9 cellular contexts compared by ENCODE assay signal in the genomic region with DNA sequence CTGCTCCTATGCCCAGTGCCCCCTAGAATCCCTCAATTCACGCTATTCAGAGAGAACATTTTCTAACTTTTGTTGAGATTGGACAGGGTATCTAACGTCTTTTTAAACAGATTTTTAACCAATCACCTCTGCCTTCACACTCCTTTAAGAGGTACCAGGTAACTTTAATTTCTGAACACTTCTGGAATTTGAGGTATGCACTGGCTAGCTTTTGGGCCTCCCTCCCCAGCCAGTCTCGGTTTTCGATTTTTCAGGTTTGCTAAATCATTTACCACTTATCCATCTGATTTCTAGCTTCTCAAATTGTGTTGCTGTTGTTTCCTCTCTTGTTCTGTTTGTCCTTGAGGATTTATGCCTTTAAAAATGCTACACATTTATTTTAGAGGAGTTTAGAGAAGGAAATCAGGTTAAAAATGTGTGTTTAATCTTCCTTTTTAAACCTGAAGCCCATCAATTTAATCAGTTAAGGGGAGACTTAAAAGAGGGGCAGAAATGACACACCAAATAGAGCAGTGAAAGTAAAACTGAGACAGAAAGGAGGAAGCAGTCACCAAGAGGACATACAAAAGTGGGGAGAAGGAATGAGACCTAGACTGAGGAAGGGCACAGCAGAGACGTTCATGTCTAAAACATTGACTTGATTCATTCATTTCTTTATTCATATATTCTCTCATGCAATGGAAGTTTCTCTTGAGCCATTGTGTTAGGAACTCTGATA.
A peak's percentile ranks its signal among the peaks of the same experiment; 100 is the strongest.
DNase-seq lines count a peak whose midpoint lies in the region; ATAC-seq and TF ChIP-seq lines count a peak whose summit lies in the region.
"Had no signal": no experiment of that assay in that cellular context is flagged by ENCODE, and none has a peak within 500 bp of the region (broad histone marks: within the 10 kb centered on the region; RNA-seq: fewer than 3 reads in every experiment).

No MANE protein-coding gene starts in this region.

- no peaks in the 10 kb centered on the region for H3K9me3 Mint-ChIP-seq in H9

- no peak overlapping the region for H3K56ac ChIP-seq in H9 (ENCODE audit: insufficient read length, low read depth, low read length)
- peak overlapping the region; percentile 22 for H3K56ac ChIP-seq in mesendoderm (ENCODE audit: low read length)

- H3K14ac ChIP-seq in H9 (ENCODE audit: insufficient read depth, low read length): no peak overlapping the region

- H3K27ac Mint-ChIP-seq in H9: peak overlapping the region; percentile 41 to 82 (median 69); a peak in 6 of 7 replicates

- WGBS in H9 (ENCODE audit: extremely low coverage, insufficient read length, low lambda C conversion rate): no CpG with 5 or more reads among the region's 5 CpGs
- WGBS in mesendoderm (ENCODE audit: extremely low coverage, insufficient coverage, low lambda C conversion rate): no CpG with 5 or more reads among the region's 5 CpGs

- no peak for TF ChIP-seq CTCF in H9 (conservative IDR thresholded peaks at IDR 0.05)

- H3K18ac ChIP-seq in H9 (ENCODE audit: insufficient read length, low read depth, low read length) (no peak overlapping the region), mesendoderm (ENCODE audit: low read length) (peak overlapping the region; percentile 80)

- H4K20me1 ChIP-seq in H9 (ENCODE audit: control insufficient read depth, insufficient read depth, insufficient read length): no peaks in the 10 kb centered on the region

- no peaks in the 10 kb centered on the region for H3K36me3 ChIP-seq in mesendoderm (ENCODE audit: control insufficient read depth, insufficient read depth, low read length)
- H3K36me3 ChIP-seq: thoracic aorta had no signal

- no peaks in the 10 kb centered on the region for H3K27me3 Mint-ChIP-seq in H9 (ENCODE audit: low read depth)

- H3K4me3 Mint-ChIP-seq in H9: no peak overlapping the region

- H2AK5ac ChIP-seq in H9 (ENCODE audit: insufficient read length, low read length) (no peak overlapping the region), mesendoderm (ENCODE audit: low read length) (no peak overlapping the region)

- peak overlapping the region; percentile 56 for H2AFZ ChIP-seq in H9 (ENCODE audit: low read length)

- H3K4me1 Mint-ChIP-seq in H9: peaks cover 46 to 47% of the 10 kb centered on the region in 2 experiments

- H3K79me1 ChIP-seq in H9 (ENCODE audit: insufficient read depth, low read depth, low read length, poor library complexity, severe bottlenecking) (no peaks in the 10 kb centered on the region), mesendoderm (ENCODE audit: low read length) (no peaks in the 10 kb centered on the region)

- H2BK120ac ChIP-seq in H9 (ENCODE audit: low read depth, low read length, poor library complexity, severe bottlenecking) (peak overlapping the region; percentile 9), mesendoderm (ENCODE audit: low read depth, low read length) (no peak overlapping the region)

- H3K9ac ChIP-seq in H9 (ENCODE audit: extremely low read depth, insufficient read length, low read length): no peak overlapping the region
- H3K9ac ChIP-seq in mesendoderm (ENCODE audit: low read length): no peak overlapping the region

- H3K4me2 ChIP-seq in H9 (ENCODE audit: insufficient read depth, insufficient read length, low read length): no peak overlapping the region
- no peak overlapping the region for H3K4me2 ChIP-seq in mesendoderm (ENCODE audit: low read length)

- H4K8ac ChIP-seq in H9 (replicated peaks; ENCODE audit: insufficient read length, low read depth, low read length) (no peak overlapping the region), mesendoderm (ENCODE audit: low read depth, low read length) (no peak overlapping the region)

- H3K4ac ChIP-seq in H9 (ENCODE audit: low read depth, low read length): no peak overlapping the region
- no peak overlapping the region for H3K4ac ChIP-seq in mesendoderm (ENCODE audit: low read depth, low read length)

- no peak overlapping the region for H2BK20ac ChIP-seq in H9 (ENCODE audit: low read depth, low read length, poor library complexity, severe bottlenecking)

- H2BK15ac ChIP-seq in H9 (ENCODE audit: low read depth, low read length) (no peak overlapping the region), mesendoderm (replicated peaks; ENCODE audit: low read depth) (peak overlapping the region; percentile 94)

- no peaks in the 10 kb centered on the region for H3K9me3 ChIP-seq in H9 (ENCODE audit: control insufficient read depth, low read depth, low read length)
- H3K9me3 ChIP-seq: thoracic aorta had no signal

- H3K27me3 ChIP-seq in H9 (ENCODE audit: insufficient read depth, low read length): no peaks in the 10 kb centered on the region
- H3K27me3 ChIP-seq in mesendoderm (ENCODE audit: insufficient read depth, low read length, poor library complexity): no peaks in the 10 kb centered on the region

- H3K36me3 Mint-ChIP-seq in H9 (ENCODE audit: insufficient read depth in 1 of 3, low read depth in 3 of 3): no peaks in the 10 kb centered on the region; a peak in 1 of 7 replicates

- ATAC-seq in GM18873 (IDR thresholded peaks at IDR 0.05; ENCODE audit: low FRiP score, unreplicated experiment): peak; percentile 99
- ATAC-seq in HG03520 (IDR thresholded peaks at IDR 0.05; ENCODE audit: unreplicated experiment): peak; percentile 98

- H3K79me2 ChIP-seq in H9 (ENCODE audit: insufficient read depth, low read length) (no peaks in the 10 kb centered on the region), mesendoderm (ENCODE audit: control insufficient read depth, insufficient read depth, low read length) (no peaks in the 10 kb centered on the region)

- H2BK12ac ChIP-seq in H9 (ENCODE audit: insufficient read length, low read depth, low read length): peak overlapping the region; percentile 82

- no peak overlapping the region for H2BK5ac ChIP-seq in H9 (ENCODE audit: insufficient read length, low read length)
- peak overlapping the region; percentile 23 for H2BK5ac ChIP-seq in mesendoderm (ENCODE audit: low read length)

- H3K4me1 ChIP-seq in H9 (ENCODE audit: insufficient read depth, low read length) (peaks cover 8% of the 10 kb centered on the region), mesendoderm (ENCODE audit: control insufficient read depth, low read depth, low read length) (peaks cover 8% of the 10 kb centered on the region)

- peak overlapping the region; percentile 92 for H4K5ac ChIP-seq in H9 (ENCODE audit: insufficient read length, low read depth, low read length)
- H4K5ac ChIP-seq in mesendoderm (ENCODE audit: low read length): no peak overlapping the region

- no peak overlapping the region for H3K4me3 ChIP-seq in mesendoderm (ENCODE audit: low read length)
- H3K4me3 ChIP-seq: thoracic aorta had no signal

- H3K23ac ChIP-seq in H9 (ENCODE audit: insufficient read length, low read depth, low read length) (no peak overlapping the region), mesendoderm (ENCODE audit: low read length) (no peak overlapping the region)

- peak overlapping the region; percentile 8 for H3T11ph ChIP-seq in H9 (ENCODE audit: low read length)

- no peaks in the 10 kb centered on the region for H3K23me2 ChIP-seq in H9 (ENCODE audit: insufficient read length, low read depth, low read length, poor library complexity, severe bottlenecking)

- H4K91ac ChIP-seq in H9 (ENCODE audit: insufficient read length, low read depth, low read length): no peak overlapping the region

- no peak for DNase-seq in H9
- peak; percentile 79 for DNase-seq in mesendoderm
- DNase-seq in amygdala (lab: John Stamatoyannopoulos, UW): no peak
- DNase-seq in AG08395 (ENCODE audit: low spot score): no peak
- no peak for DNase-seq in NCI-H748 treated with DMSO at 0.1 percent for 48 hours (lab: John Stamatoyannopoulos, UW)
- no peak for DNase-seq in islet precursor cell

- H3K27ac ChIP-seq in H9 (ENCODE audit: insufficient read length, low read depth, low read length): no peak overlapping the region
- H3K27ac ChIP-seq in mesendoderm (ENCODE audit: low read depth, low read length): peak overlapping the region; percentile 51
- H3K27ac ChIP-seq: thoracic aorta had no signal
